Comparison of ENCODE assay signal across 8 cellular contexts in the genomic region with DNA sequence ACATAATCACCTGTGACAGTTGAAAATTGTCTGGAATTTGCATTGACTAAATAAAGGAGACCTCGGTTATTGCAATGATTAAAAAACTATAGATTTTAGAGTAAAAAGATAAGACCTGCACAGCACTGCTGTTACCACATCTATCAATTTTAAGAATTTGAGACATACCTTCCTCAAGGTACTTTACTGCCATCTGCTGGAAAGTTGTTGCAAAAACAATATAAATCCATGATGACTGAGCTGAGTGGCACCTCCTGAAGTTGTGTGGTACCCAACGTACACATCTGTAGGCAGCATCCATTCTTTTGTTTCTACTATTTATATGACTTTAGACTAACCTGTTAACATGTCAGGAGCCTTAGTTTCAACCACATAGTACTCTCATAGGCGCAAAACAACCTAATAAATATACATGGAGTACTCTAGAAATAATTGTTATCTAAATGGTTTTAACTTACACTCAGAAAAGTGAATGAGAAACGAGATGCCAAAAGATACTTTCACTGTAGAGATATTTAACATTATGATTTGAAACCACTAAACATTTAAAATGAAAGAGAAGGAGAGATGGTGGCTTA.
A peak's percentile ranks its signal among the peaks of the same experiment; 100 is the strongest.
DNase-seq lines count a peak whose midpoint lies in the region; ATAC-seq and TF ChIP-seq lines count a peak whose summit lies in the region.

No MANE protein-coding gene starts in this region.

- H2BK5ac ChIP-seq in mesenchymal stem cell (ENCODE audit: low read depth, low read length, poor library complexity, severe bottlenecking), result no peak overlapping the region

- ATAC-seq in GM21528 (IDR thresholded peaks at IDR 0.05; ENCODE audit: low FRiP score, unreplicated experiment), result peak; percentile 87
- ATAC-seq in Panc1, result peak; percentile 79

- BruUV-seq in Panc1 (replicated peaks; lab: Mats Ljungman, UMichigan), result no TSS peak

- no peak overlapping the region for H3K4ac ChIP-seq in mesenchymal stem cell (ENCODE audit: low read depth in 1 of 2, low read length in 2 of 2)

- in situ Hi-C loops in Panc1 (cut with HindIII; ENCODE audit: low pct_unique_long_range_greater_than_20kb, low sequenced_read_pairs), result no loop called here

- H2AFZ ChIP-seq in mesenchymal stem cell (ENCODE audit: low read depth, low read length), result no peak overlapping the region

- H3K27ac ChIP-seq in Panc1 (ENCODE audit: low read length) (no peak overlapping the region), dorsolateral prefrontal cortex (no peak overlapping the region), mesenchymal stem cell (ENCODE audit: low read length, poor library complexity, severe bottlenecking) (no peak overlapping the region)

- CTCF ChIA-PET in Panc1 (lab: Charles Lee), result interaction anchor here (0.6 to 1.0 kb wide), 4 partner anchors 9 to 532 kb away, joined by 3 to 20 read pairs (median 4); a partner anchor contains a TSS

- DNase-seq in DMS79 (lab: John Stamatoyannopoulos, UW) (peak; percentile 21), M059J (ENCODE audit: low read depth) (peak; percentile 73), Panc1 (ENCODE audit: low read depth, low spot score) (peak; percentile 33), dorsolateral prefrontal cortex (no peak), mesenchymal stem cell (peak; percentile 74), activated gamma-delta T cell (lab: John Stamatoyannopoulos, UW) (no peak), GM19238 (ENCODE audit: insufficient read length, low spot score) (no peak)

- H3K79me1 ChIP-seq in mesenchymal stem cell (replicated peaks; ENCODE audit: low read length, poor library complexity, severe bottlenecking), result peaks cover 25% of the 10 kb centered on the region

- no peak overlapping the region for H3K4me2 ChIP-seq in mesenchymal stem cell (ENCODE audit: low read length, poor library complexity, severe bottlenecking)

- no peak overlapping the region for H4K8ac ChIP-seq in mesenchymal stem cell (ENCODE audit: low read length)

- peaks cover 56% of the 10 kb centered on the region for H3K36me3 ChIP-seq in Panc1 (ENCODE audit: control insufficient read depth, insufficient read depth, low read length)
- peaks cover 38 to 94% of the 10 kb centered on the region in 2 experiments for H3K36me3 ChIP-seq in mesenchymal stem cell (ENCODE audit: control insufficient read depth in 1 of 2, insufficient read depth in 2 of 2, low read depth in 1 of 2, low read length in 2 of 2)

- H3K23ac ChIP-seq in mesenchymal stem cell (ENCODE audit: low read length in 2 of 2), result no peak overlapping the region

- H4K91ac ChIP-seq in mesenchymal stem cell (ENCODE audit: low read length), result no peak overlapping the region

- no peak overlapping the region for H3K18ac ChIP-seq in mesenchymal stem cell (ENCODE audit: low read depth in 1 of 2, low read length in 2 of 2)

- TF ChIP-seq CTCF in Panc1 (IDR thresholded peaks at IDR 0.05) (peak; percentile 76; the same call in 1 of the 2 replicates), dorsolateral prefrontal cortex (IDR thresholded peaks at IDR 0.05 in 54 of 56, conservative IDR thresholded peaks at IDR 0.05 in 2 of 56; ENCODE audit: low read depth in 1 of 56, partially characterized antibody in 56 of 56) (peak; percentile 54 to 88 (median 75))

- no peaks in the 10 kb centered on the region for H3K4me1 ChIP-seq in Panc1 (ENCODE audit: control insufficient read depth, insufficient read depth, low read length)
- H3K4me1 ChIP-seq in mesenchymal stem cell (ENCODE audit: control insufficient read depth, insufficient read depth, low read depth, low read length), result peaks cover 2% of the 10 kb centered on the region

- POLR2A ChIA-PET in Panc1 (lab: Charles Lee), result no interaction called here

- intact Hi-C loops in Panc1 (cut with micrococcal nuclease; ENCODE audit: unreplicated experiment), result no loop called here
- intact Hi-C loops in dorsolateral prefrontal cortex (cut with DNase I), result loop anchor here (5.0 to 10.0 kb wide), 3 partner anchors 299 to 1377 kb away; no protein-coding TSS in a partner anchor

- no peak overlapping the region for H3K14ac ChIP-seq in mesenchymal stem cell (ENCODE audit: low read length in 2 of 2)

- no peak overlapping the region for H3K9ac ChIP-seq in mesenchymal stem cell (ENCODE audit: low read length)

- H2BK120ac ChIP-seq in mesenchymal stem cell (ENCODE audit: low read depth, low read length), result no peak overlapping the region

- H3K27me3 ChIP-seq in Panc1 (ENCODE audit: control insufficient read depth, insufficient read depth, low read length) (no peaks in the 10 kb centered on the region), dorsolateral prefrontal cortex (no peaks in the 10 kb centered on the region), mesenchymal stem cell (ENCODE audit: control insufficient read depth in 1 of 2, insufficient read depth in 1 of 2, low read length in 2 of 2) (no peaks in the 10 kb centered on the region)

- H2BK15ac ChIP-seq in mesenchymal stem cell (ENCODE audit: low read depth, poor library complexity, severe bottlenecking), result no peak overlapping the region

- H3K4me3 ChIP-seq in Panc1 (ENCODE audit: low read depth in 2 of 2, low read length in 2 of 2), result no peak overlapping the region
- H3K4me3 ChIP-seq in dorsolateral prefrontal cortex, result no peak overlapping the region
- H3K4me3 ChIP-seq in mesenchymal stem cell (ENCODE audit: insufficient read depth in 1 of 2, low read depth in 1 of 2, low read length in 2 of 2), result no peak overlapping the region

- H2BK12ac ChIP-seq in mesenchymal stem cell (ENCODE audit: low read length in 2 of 2), result no peak overlapping the region

- no peak overlapping the region for H2AK5ac ChIP-seq in mesenchymal stem cell (ENCODE audit: low read length, severe bottlenecking)

- 57% methylated on average over 1 of the region's 4 CpGs for WGBS in mesenchymal stem cell

- H3K9me3 ChIP-seq in Panc1 (ENCODE audit: control insufficient read depth, insufficient read depth, low read depth, low read length) (no peaks in the 10 kb centered on the region), mesenchymal stem cell (ENCODE audit: control insufficient read depth, low read length) (no peaks in the 10 kb centered on the region)

Comparison
In these comparisons a context has a peak if more than half of its experiments do, and no peak if none do; other contexts are left out.
1. DNase-seq: peak in DMS79 (single experiment), M059J (single experiment), Panc1 (single experiment) and mesenchymal stem cell (single experiment); none in dorsolateral prefrontal cortex (0 of 10), activated gamma-delta T cell (single experiment) and GM19238 (single experiment).